Comparison of ENCODE assay signal across 9 cellular contexts in genomic region chr6:31186052-31186734, GRCh38. TPM values are rescaled to one million over a fixed set of nuclear protein-coding genes. Genes with fewer than 3 reads are reported as not detected.
DNase-seq lines count a peak whose midpoint lies in the region; ATAC-seq and TF ChIP-seq lines count a peak whose summit lies in the region.
"Had no signal": no experiment of that assay in that cellular context is flagged by ENCODE, and none has a peak within 500 bp of the region (broad histone marks: within the 10 kb centered on the region; RNA-seq: fewer than 3 reads in every experiment).

No MANE protein-coding gene starts in this region.

- H3K4me1 Mint-ChIP-seq in nephron, result no peaks in the 10 kb centered on the region

- H3K9ac ChIP-seq in fibroblast of lung (ENCODE audit: insufficient read depth, low read length), result no peak overlapping the region

- no peak overlapping the region for H3K27ac ChIP-seq in fibroblast of lung (ENCODE audit: insufficient read depth, low read length)

- no peaks in the 10 kb centered on the region for H4K20me1 ChIP-seq in fibroblast of lung (ENCODE audit: control insufficient read depth, extremely low read depth, insufficient read depth, low read length)

- no peaks in the 10 kb centered on the region for H3K27me3 ChIP-seq in fibroblast of lung (ENCODE audit: control insufficient read depth, insufficient read depth, low read length)

- TF ChIP-seq CTCF in fibroblast of lung (conservative IDR thresholded peaks at IDR 0.05 in 1 of 2, IDR thresholded peaks at IDR 0.05 in 1 of 2; ENCODE audit: low read depth in 1 of 2, low read length in 2 of 2), result no peak
- no peak for TF ChIP-seq CTCF in nephron (IDR thresholded peaks at IDR 0.05; ENCODE audit: unreplicated experiment in 3 of 3)
- no peak for TF ChIP-seq CTCF in omental fat pad (IDR thresholded peaks at IDR 0.05)

- H3K36me3 ChIP-seq in fibroblast of lung (ENCODE audit: control insufficient read depth, insufficient read depth, low read length), result no peaks in the 10 kb centered on the region

- H3K4me3 Mint-ChIP-seq in nephron, result peak overlapping the region; percentile 9 to 73 (median 49)
- H3K4me3 Mint-ChIP-seq: naive thymus-derived CD8-positive, alpha-beta T cell had no signal

- no peak overlapping the region for H3K4me3 ChIP-seq in fibroblast of lung (replicated peaks in 1 of 4; ENCODE audit: control extremely low read depth in 1 of 4, insufficient read depth in 1 of 4, low read depth in 3 of 4, low read length in 4 of 4)

- no peaks in the 10 kb centered on the region for H3K36me3 Mint-ChIP-seq in nephron (ENCODE audit: low read depth)
- H3K36me3 Mint-ChIP-seq: naive thymus-derived CD8-positive, alpha-beta T cell had no signal

- peak overlapping the region; percentile 3 for H2AFZ ChIP-seq in fibroblast of lung (ENCODE audit: low read length)

- no peaks in the 10 kb centered on the region for H3K9me3 ChIP-seq in fibroblast of lung (ENCODE audit: control insufficient read depth, insufficient read depth, low read depth, low read length)

- H3K79me2 ChIP-seq in fibroblast of lung (ENCODE audit: control insufficient read depth, insufficient read depth, low read length), result no peaks in the 10 kb centered on the region

- no peak for ATAC-seq in omental fat pad (ENCODE audit: low FRiP score)
- ATAC-seq: naive thymus-derived CD8-positive, alpha-beta T cell had no signal

- H3K4me2 ChIP-seq in fibroblast of lung (ENCODE audit: extremely low read depth, insufficient read depth, low read length), result no peak overlapping the region

- H3K27me3 Mint-ChIP-seq in nephron (ENCODE audit: low read depth), result no peaks in the 10 kb centered on the region
- H3K27me3 Mint-ChIP-seq: naive thymus-derived CD8-positive, alpha-beta T cell had no signal

- DNase-seq in RPMI8226 (peak; percentile 39), fibroblast of lung (ENCODE audit: low read depth in 2 of 2) (peak in 1 of 2 donors; percentile 17), ureter (ENCODE audit: low spot score) (peak; percentile 72), HuH-7.5 (ENCODE audit: low spot score) (no peak), GM19240 (ENCODE audit: insufficient read length, low spot score) (no peak), omental fat pad (ENCODE audit: low spot score) (no peak)
- DNase-seq: naive thymus-derived CD8-positive, alpha-beta T cell; NCI-H2029 treated with DMSO at 0.1 percent for 48 hours had no signal

- H3K9me3 Mint-ChIP-seq in nephron, result no peaks in the 10 kb centered on the region
- H3K9me3 Mint-ChIP-seq: naive thymus-derived CD8-positive, alpha-beta T cell had no signal

- no peaks in the 10 kb centered on the region for H3K4me1 ChIP-seq in fibroblast of lung (ENCODE audit: control insufficient read depth, extremely low read depth, insufficient read depth, low read length)

- peak overlapping the region; percentile 98 to 99 (median 99) for H3K27ac Mint-ChIP-seq in nephron

RNA-seq across cellular contexts. Expression of gene POU5F1, which starts 15.7 kb away (rescaled TPM):
- under 0.01 TPM in 2 replicates for total RNA-seq in fibroblast of lung
- 0.23 TPM in 1 of 2 replicates, not detected in the other for polyA plus RNA-seq in fibroblast of lung
- polyA plus RNA-seq in fibroblast of lung (2012), result 0.09 and 0.19 TPM in 2 replicates
- not detected in 2 replicates for polyA minus RNA-seq in fibroblast of lung (ENCODE audit: low replicate concordance)
- 9.5 TPM for total RNA-seq in ureter
- 1 to 10 TPM in 2 of 4 donors, under 1 TPM in 1, not detected in 1; 0.37 to 2.4 (median 1.3) TPM for total RNA-seq in omental fat pad
- polyA plus RNA-seq: naive thymus-derived CD8-positive, alpha-beta T cell had no signal

RNA-seq across cellular contexts. Expression of gene TCF19, which starts 27.8 kb away (rescaled TPM):
- total RNA-seq in fibroblast of lung (2.3 and 8.4 TPM in 2 replicates), ureter (5.9 TPM), omental fat pad (10 to 100 TPM in 1 of 4 donors, 1 to 10 TPM in 3; 1.9 to 19.5 (median 2.7) TPM)
- 7.2 and 20.7 TPM in 2 replicates for polyA plus RNA-seq in fibroblast of lung
- 8.6 and 26.4 TPM in 2 replicates for polyA plus RNA-seq in fibroblast of lung (2012)
- polyA minus RNA-seq in fibroblast of lung (ENCODE audit: low replicate concordance), result 17.7 and 32.3 TPM in 2 replicates

RNA-seq across cellular contexts. Expression of gene CCHCR1, which starts 28.6 kb away (rescaled TPM):
- total RNA-seq in fibroblast of lung, result 19.0 and 19.3 TPM in 2 replicates
- 7.4 and 8.9 TPM in 2 replicates for polyA plus RNA-seq in fibroblast of lung
- polyA plus RNA-seq in fibroblast of lung (2012), result 11.7 and 17.4 TPM in 2 replicates
- polyA minus RNA-seq in fibroblast of lung (ENCODE audit: low replicate concordance), result 6.6 and 24.3 TPM in 2 replicates
- 23.4 TPM for total RNA-seq in ureter
- total RNA-seq in omental fat pad, result 10 to 100 TPM in 1 of 4 donors, 1 to 10 TPM in 3; 4.6 to 21.1 (median 5.0) TPM

RNA-seq across cellular contexts. Expression of gene PSORS1C2, which starts 47.3 kb away (rescaled TPM):
- not detected in 2 replicates for total RNA-seq in fibroblast of lung
- polyA plus RNA-seq in fibroblast of lung, result not detected in 2 replicates
- not detected in 2 replicates for polyA plus RNA-seq in fibroblast of lung (2012)
- polyA minus RNA-seq in fibroblast of lung (ENCODE audit: low replicate concordance), result not detected in 2 replicates
- total RNA-seq in ureter, result not detected
- total RNA-seq in omental fat pad, result not detected
- total RNA-seq: naive thymus-derived CD8-positive, alpha-beta T cell had no signal
- polyA plus RNA-seq: naive thymus-derived CD8-positive, alpha-beta T cell had no signal

Comparison
In these comparisons a context has a peak if more than half of its experiments do, and no peak if none do; other contexts are left out.
1. DNase-seq: peak in RPMI8226 (single experiment) and ureter (single experiment); none in HuH-7.5 (single experiment), GM19240 (single experiment) and omental fat pad (single experiment).